26 cellular contexts compared by ENCODE assay signal in the genomic region with DNA sequence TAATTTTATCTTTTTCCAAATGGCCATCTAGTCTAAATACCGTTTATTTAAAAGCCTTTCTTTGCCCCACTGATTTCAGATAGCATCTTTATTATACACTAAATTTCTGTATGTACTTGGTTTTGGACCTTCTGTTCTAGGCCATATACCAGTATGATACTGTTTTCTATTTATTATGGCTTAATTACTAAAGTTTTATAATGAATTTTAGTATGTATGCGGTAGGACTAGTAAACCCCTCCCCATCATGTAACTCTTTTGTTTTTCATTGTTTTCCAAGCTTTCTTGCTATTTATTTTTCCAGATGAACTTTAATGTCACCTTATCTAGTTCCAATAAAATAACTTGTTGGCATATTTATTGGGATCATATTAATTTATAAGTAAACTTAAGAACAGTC. TPM values are rescaled to one million over a fixed set of nuclear protein-coding genes. Genes with fewer than 3 reads are reported as not detected.
DNase-seq lines count a peak whose midpoint lies in the region; ATAC-seq, FAIRE-seq and TF ChIP-seq lines count a peak whose summit lies in the region.
"Had no signal": no experiment of that assay in that cellular context is flagged by ENCODE, and none has a peak within 500 bp of the region (broad histone marks: within the 10 kb centered on the region; RNA-seq: fewer than 3 reads in every experiment).

No MANE protein-coding gene starts in this region.

- 25% methylated on average over 2 of the region's 2 CpGs for WGBS in prostate gland

- H3K36me3 ChIP-seq in osteoblast (ENCODE audit: insufficient read depth, low read length): peaks cover 6% of the 10 kb centered on the region
- H3K36me3 ChIP-seq in prostate gland: no peaks in the 10 kb centered on the region

- H2AFZ ChIP-seq in osteoblast (ENCODE audit: low read length): no peak overlapping the region

- no peak for TF ChIP-seq POLR2A in prostate gland (IDR thresholded peaks at IDR 0.05)

- H3K4me3 Mint-ChIP-seq in activated naive CD4-positive, alpha-beta T cell treated with anti-CD3 and anti-CD28 coated beads, Interleukin-2, amount 10 ng/mL, durations not matched to agents 7 days and 5 days: no peak overlapping the region
- H3K4me3 Mint-ChIP-seq: CD4-positive, alpha-beta T cell; CD8-positive, alpha-beta T cell had no signal

- FAIRE-seq in D721Med (lab: Jason Lieb, UNC) (peak; percentile 21), frontal cortex (lab: Jason Lieb, UNC) (no peak)
- FAIRE-seq: GM12891, GM19239 had no signal

- peaks cover 45% of the 10 kb centered on the region for H3K36me3 Mint-ChIP-seq in activated naive CD4-positive, alpha-beta T cell treated with anti-CD3 and anti-CD28 coated beads, Interleukin-2, amount 10 ng/mL, durations not matched to agents 7 days and 5 days

- no peaks in the 10 kb centered on the region for H3K4me1 ChIP-seq in osteoblast (ENCODE audit: insufficient read depth, low read length)
- peaks cover 2% of the 10 kb centered on the region for H3K4me1 ChIP-seq in prostate gland (replicated peaks)
- H3K4me1 ChIP-seq: BE2C, Caco-2 had no signal

- no peak for TF ChIP-seq CTCF in D721Med (IDR thresholded peaks at IDR 0.05; ENCODE audit: insufficient read depth, missing control alignments)
- no peak for TF ChIP-seq CTCF in LNCaP clone FGC (IDR thresholded peaks at IDR 0.05; ENCODE audit: control insufficient read depth, extremely low read depth, insufficient read depth)
- no peak for TF ChIP-seq CTCF in VCaP (conservative IDR thresholded peaks at IDR 0.05)
- no peak for TF ChIP-seq CTCF in osteoblast (IDR thresholded peaks at IDR 0.05; ENCODE audit: extremely low read depth, low read depth, low read length)
- TF ChIP-seq CTCF in prostate gland (IDR thresholded peaks at IDR 0.05): no peak

- CTCF ChIA-PET in activated naive CD4-positive, alpha-beta T cell treated with anti-CD3 and anti-CD28 coated beads, Interleukin-2, amount 10 ng/mL, durations not matched to agents 7 days and 5 days (lab: Charles Lee): no interaction called here

- no peaks in the 10 kb centered on the region for H4K20me1 ChIP-seq in osteoblast (ENCODE audit: insufficient read depth, low read length)

- H3K27ac ChIP-seq in VCaP (peak overlapping the region; percentile 81), osteoblast (ENCODE audit: low read depth, low read length) (no peak overlapping the region), prostate gland (peak overlapping the region in 1 of 2 donors; percentile 63)
- H3K27ac ChIP-seq: BLaER1 had no signal

- DNase-seq in D721Med (ENCODE audit: insufficient read length, low spot score) (no peak), LNCaP clone FGC (ENCODE audit: low read depth) (peak; percentile 83), osteoblast (ENCODE audit: insufficient read length, low spot score, missing footprints) (peak; percentile 57), frontal cortex (ENCODE audit: low spot score in 2 of 2) (no peak), prostate gland (ENCODE audit: low spot score) (no peak)
- DNase-seq in activated naive CD4-positive, alpha-beta T cell treated with anti-CD3 and anti-CD28 coated beads, Interleukin-2, amount 10 ng/mL, durations not matched to agents 7 days and 5 days: no peak
- DNase-seq: 8988T; ACHN; BE2C; C1 segment of cervical spinal cord; Caco-2; Calu3; CD4-positive, alpha-beta T cell; CD8-positive, alpha-beta T cell; DMS 273 treated with DMSO at 0.1 percent for 48 hours; DMS153; DMS53; DMS79; DND-41; EL; GF-D8 had no signal

- intact Hi-C loops in prostate gland (cut with DNase I): no loop called here

- no peaks in the 10 kb centered on the region for H3K4me1 Mint-ChIP-seq in activated naive CD4-positive, alpha-beta T cell treated with anti-CD3 and anti-CD28 coated beads, Interleukin-2, amount 10 ng/mL, durations not matched to agents 7 days and 5 days

- H3K27me3 ChIP-seq in osteoblast (ENCODE audit: insufficient read depth, low read length): no peaks in the 10 kb centered on the region
- no peaks in the 10 kb centered on the region for H3K27me3 ChIP-seq in prostate gland (replicated peaks; ENCODE audit: insufficient read depth)
- H3K27me3 ChIP-seq: BE2C, BLaER1 had no signal

- peaks cover 18% of the 10 kb centered on the region for H3K79me2 ChIP-seq in osteoblast (ENCODE audit: insufficient read depth, low read length)

- H3K27me3 Mint-ChIP-seq in activated naive CD4-positive, alpha-beta T cell treated with anti-CD3 and anti-CD28 coated beads, Interleukin-2, amount 10 ng/mL, durations not matched to agents 7 days and 5 days: no peaks in the 10 kb centered on the region
- H3K27me3 Mint-ChIP-seq: CD4-positive, alpha-beta T cell had no signal

- H3K4me2 ChIP-seq in osteoblast (ENCODE audit: insufficient read depth, low read length): no peak overlapping the region
- H3K4me2 ChIP-seq: BLaER1 had no signal

- ATAC-seq in GM21367 (IDR thresholded peaks at IDR 0.05; ENCODE audit: unreplicated experiment): no peak
- ATAC-seq: CD8-positive, alpha-beta T cell had no signal

- H3K27ac Mint-ChIP-seq in activated naive CD4-positive, alpha-beta T cell treated with anti-CD3 and anti-CD28 coated beads, Interleukin-2, amount 10 ng/mL, durations not matched to agents 7 days and 5 days: no peak overlapping the region
- H3K27ac Mint-ChIP-seq: CD4-positive, alpha-beta T cell; CD8-positive, alpha-beta T cell had no signal

- H3K9me3 Mint-ChIP-seq in activated naive CD4-positive, alpha-beta T cell treated with anti-CD3 and anti-CD28 coated beads, Interleukin-2, amount 10 ng/mL, durations not matched to agents 7 days and 5 days: peaks cover 2% of the 10 kb centered on the region
- H3K9me3 Mint-ChIP-seq: CD4-positive, alpha-beta T cell; CD8-positive, alpha-beta T cell had no signal

- H3K9me3 ChIP-seq in osteoblast (ENCODE audit: low read depth, low read length) (no peaks in the 10 kb centered on the region), prostate gland (no peaks in the 10 kb centered on the region)
- H3K9me3 ChIP-seq: BE2C had no signal

- H3K4me3 ChIP-seq in LNCaP clone FGC (ENCODE audit: low read depth, low read length) (no peak overlapping the region), osteoblast (ENCODE audit: insufficient read depth, low read length) (no peak overlapping the region), prostate gland (no peak overlapping the region)
- H3K4me3 ChIP-seq: BLaER1 had no signal

RNA-seq across cellular contexts. Expression of gene KLHL20, which starts 29.9 kb away (rescaled TPM):
- total RNA-seq in osteoblast: 26.4 and 29.8 TPM in 2 replicates
- 31.0 TPM for total RNA-seq in frontal cortex
- total RNA-seq in prostate gland: 10 to 100 TPM; 26.3 to 27.6 TPM

Comparison
In these comparisons a context has a peak if more than half of its experiments do, and no peak if none do; other contexts are left out.
1. DNase-seq: peak in LNCaP clone FGC (single experiment) and osteoblast (single experiment); none in D721Med (single experiment), frontal cortex (0 of 2), prostate gland (single experiment) and activated naive CD4-positive, alpha-beta T cell treated with anti-CD3 and anti-CD28 coated beads, Interleukin-2, amount 10 ng/mL, durations not matched to agents 7 days and 5 days (single experiment).